Comparison of ENCODE assay signal across 9 cellular contexts in the genomic region with DNA sequence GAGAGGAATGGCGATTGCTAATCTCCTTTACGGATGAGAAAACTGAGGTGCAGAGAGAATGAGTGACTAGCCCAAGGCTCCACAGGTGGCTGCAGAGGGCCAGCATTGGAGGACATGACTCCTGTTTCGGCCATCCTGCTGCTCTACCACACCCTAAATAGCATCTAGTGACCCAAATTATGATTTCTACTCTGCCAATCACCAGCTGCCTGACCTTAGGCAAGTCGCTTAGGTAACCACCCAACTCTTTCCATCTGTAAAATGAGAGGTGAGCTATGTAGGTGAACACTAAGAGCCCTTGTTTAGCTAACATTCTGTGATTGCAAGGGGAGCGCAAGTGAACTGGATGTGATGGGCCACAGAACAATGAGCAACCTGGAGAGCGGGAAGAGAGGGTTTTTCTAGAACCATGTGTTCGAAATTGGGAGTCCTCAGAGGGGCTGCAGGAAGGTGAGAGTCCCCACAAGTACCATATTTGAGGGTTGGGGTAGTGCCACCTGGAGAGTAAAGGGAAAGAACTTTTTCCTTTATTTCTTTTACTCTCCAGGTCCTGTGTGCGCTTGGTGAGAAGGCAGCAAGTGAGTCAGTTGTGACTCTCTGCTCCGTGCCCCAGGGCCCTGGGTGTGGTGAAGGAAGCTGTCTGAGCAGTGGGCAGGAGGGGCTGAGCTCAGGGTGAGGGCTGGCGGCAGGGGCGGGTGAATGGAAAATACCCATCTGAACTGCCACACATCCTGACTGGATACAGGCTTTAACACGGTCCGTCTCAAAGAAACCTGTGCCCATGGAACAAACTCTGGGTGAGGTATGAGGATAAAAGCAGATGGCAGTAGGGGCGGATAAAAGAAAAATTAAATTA. TPM values are rescaled to one million over a fixed set of nuclear protein-coding genes. Genes with fewer than 3 reads are reported as not detected.
DNase-seq lines count a peak whose midpoint lies in the region; ATAC-seq and TF ChIP-seq lines count a peak whose summit lies in the region.
"Had no signal": no experiment of that assay in that cellular context is flagged by ENCODE, and none has a peak within 500 bp of the region (broad histone marks: within the 10 kb centered on the region; RNA-seq: fewer than 3 reads in every experiment).

No MANE protein-coding gene starts in this region.

- H3K4me1 ChIP-seq in HEK293 (ENCODE audit: control insufficient read depth, insufficient read depth, low read length) (no peaks in the 10 kb centered on the region; the same call in 1 of the 2 replicates), mesendoderm (ENCODE audit: control insufficient read depth, low read depth, low read length) (no peaks in the 10 kb centered on the region), HAP-1 (peaks cover 7% of the 10 kb centered on the region)

- H3K23ac ChIP-seq in mesendoderm (ENCODE audit: low read length), result no peak overlapping the region

- H3K79me1 ChIP-seq in mesendoderm (ENCODE audit: low read length), result no peaks in the 10 kb centered on the region

- no peak overlapping the region for H2BK15ac ChIP-seq in mesendoderm (replicated peaks; ENCODE audit: low read depth)

- H3K9me3 ChIP-seq in HEK293 (ENCODE audit: control insufficient read depth, insufficient read depth, low read depth, low read length) (no peaks in the 10 kb centered on the region), HAP-1 (no peaks in the 10 kb centered on the region; the same call in 1 of the 2 replicates)

- no peaks in the 10 kb centered on the region for H3K27me3 ChIP-seq in mesendoderm (ENCODE audit: insufficient read depth, low read length, poor library complexity)
- H3K27me3 ChIP-seq in HAP-1 (ENCODE audit: low read depth), result no peaks in the 10 kb centered on the region

- no peak overlapping the region for H2AK5ac ChIP-seq in mesendoderm (ENCODE audit: low read length)

- no peak overlapping the region for H3K4me2 ChIP-seq in mesendoderm (ENCODE audit: low read length)

- no peak overlapping the region for H3K4ac ChIP-seq in mesendoderm (ENCODE audit: low read depth, low read length)

- no peak overlapping the region for H3K27ac ChIP-seq in HEK293 (ENCODE audit: extremely low read depth, low read depth, low read length)
- H3K27ac ChIP-seq in mesendoderm (ENCODE audit: low read depth, low read length), result no peak overlapping the region

- no peak overlapping the region for H2BK120ac ChIP-seq in mesendoderm (ENCODE audit: low read depth, low read length)

- H4K5ac ChIP-seq in mesendoderm (ENCODE audit: low read length), result no peak overlapping the region

- H3K9ac ChIP-seq in mesendoderm (ENCODE audit: low read length), result no peak overlapping the region

- H3K79me2 ChIP-seq in mesendoderm (ENCODE audit: control insufficient read depth, insufficient read depth, low read length), result no peaks in the 10 kb centered on the region

- no peak for TF ChIP-seq CTCF in AG09309 (IDR thresholded peaks at IDR 0.05; ENCODE audit: control insufficient read depth, insufficient read depth, low read depth, low read length, missing control alignments)
- TF ChIP-seq CTCF in HEK293 (tag by site-specific recombination; IDR thresholded peaks at IDR 0.05), result no peak

- no peak for DNase-seq in AG09309 (ENCODE audit: low read depth)
- DNase-seq in amniotic stem cell (lab: John Stamatoyannopoulos, UW), result peak; percentile 93
- DNase-seq in mesendoderm, result peak; percentile 80
- DNase-seq in HAP-1 (ENCODE audit: low spot score in 2 of 2), result no peak
- DNase-seq in D341Med (ENCODE audit: low spot score), result no peak
- no peak for DNase-seq in activated effector memory CD4-positive, alpha-beta T cell treated with Interleukin-2 at 50 U/mL for 16 hours
- DNase-seq: activated effector memory CD4-positive, alpha-beta T cell treated with anti-CD3 and anti-CD28 coated beads, Interleukin-2, amount 50 U/mL, for 16 hours had no signal

- in situ Hi-C loops in HAP-1 (cut with MboI; ENCODE audit: low sequenced_read_pairs), result no loop called here

- POLR2A ChIA-PET in HEK293 (lab: Yijun Ruan, JAX), result interaction anchor here (0.5 kb wide), 1 partner anchor 16 kb away, joined by 4 read pairs; no protein-coding TSS in a partner anchor

- CTCF ChIA-PET in HEK293 (lab: Yijun Ruan, JAX), result interaction anchor here (0.6 to 1.2 kb wide), 4 partner anchors 8 to 150 kb away, joined by 3 to 6 read pairs (median 4); no protein-coding TSS in a partner anchor

- H3K56ac ChIP-seq in mesendoderm (ENCODE audit: low read length), result peak overlapping the region; percentile 35

- ATAC-seq in HG03045 (IDR thresholded peaks at IDR 0.05; ENCODE audit: unreplicated experiment), result no peak

- H3K18ac ChIP-seq in mesendoderm (ENCODE audit: low read length), result no peak overlapping the region

- H2BK5ac ChIP-seq in mesendoderm (ENCODE audit: low read length), result no peak overlapping the region

- no peak overlapping the region for H4K8ac ChIP-seq in mesendoderm (ENCODE audit: low read depth, low read length)

- WGBS in mesendoderm (ENCODE audit: extremely low coverage, insufficient coverage, low lambda C conversion rate), result no CpG with 5 or more reads among the region's 14 CpGs

- H3K4me3 ChIP-seq in AG09309 (ENCODE audit: control insufficient read depth, low read depth, low read length), result peak overlapping the region; percentile 19
- H3K4me3 ChIP-seq in HEK293 (ENCODE audit: low read depth, low read length), result no peak overlapping the region
- no peak overlapping the region for H3K4me3 ChIP-seq in mesendoderm (ENCODE audit: low read length)
- no peak overlapping the region for H3K4me3 ChIP-seq in HAP-1

- H3K36me3 ChIP-seq in HEK293 (ENCODE audit: control insufficient read depth in 2 of 2, insufficient read depth in 1 of 2, low read length in 2 of 2) (no peaks in the 10 kb centered on the region), mesendoderm (ENCODE audit: control insufficient read depth, insufficient read depth, low read length) (no peaks in the 10 kb centered on the region), HAP-1 (replicated peaks) (no peaks in the 10 kb centered on the region)

TF ChIP-seq in HEK293, 187 proteins besides CTCF, POLR2A, EP300 and RAD21:
- no peak for TF ChIP-seq ZNF776 (tag by site-specific recombination; IDR thresholded peaks at IDR 0.05; ENCODE audit: borderline replicate concordance)
- no peak for TF ChIP-seq GFI1B (tag by site-specific recombination; IDR thresholded peaks at IDR 0.05)
- 0 out of 2 replicates have a peak, but pooled peaks have one; percentile 25 for TF ChIP-seq SCRT2 (tag by site-specific recombination; IDR thresholded peaks at IDR 0.05)

RNA-seq across cellular contexts. Expression of a gene that starts 2.4 kb away (rescaled TPM):
- polyA plus RNA-seq in mesendoderm (2013, experiment 1 of 2), result 1.4 TPM
- polyA plus RNA-seq in mesendoderm (2013, experiment 2 of 2), result 1.3 TPM

Comparison
In these comparisons a context has a peak if more than half of its experiments do, and no peak if none do; other contexts are left out.
1. DNase-seq: peak in amniotic stem cell (single experiment) and mesendoderm (single experiment); none in AG09309 (single experiment), HAP-1 (0 of 2), D341Med (single experiment) and activated effector memory CD4-positive, alpha-beta T cell treated with Interleukin-2 at 50 U/mL for 16 hours (single experiment).